In the genomic region with DNA sequence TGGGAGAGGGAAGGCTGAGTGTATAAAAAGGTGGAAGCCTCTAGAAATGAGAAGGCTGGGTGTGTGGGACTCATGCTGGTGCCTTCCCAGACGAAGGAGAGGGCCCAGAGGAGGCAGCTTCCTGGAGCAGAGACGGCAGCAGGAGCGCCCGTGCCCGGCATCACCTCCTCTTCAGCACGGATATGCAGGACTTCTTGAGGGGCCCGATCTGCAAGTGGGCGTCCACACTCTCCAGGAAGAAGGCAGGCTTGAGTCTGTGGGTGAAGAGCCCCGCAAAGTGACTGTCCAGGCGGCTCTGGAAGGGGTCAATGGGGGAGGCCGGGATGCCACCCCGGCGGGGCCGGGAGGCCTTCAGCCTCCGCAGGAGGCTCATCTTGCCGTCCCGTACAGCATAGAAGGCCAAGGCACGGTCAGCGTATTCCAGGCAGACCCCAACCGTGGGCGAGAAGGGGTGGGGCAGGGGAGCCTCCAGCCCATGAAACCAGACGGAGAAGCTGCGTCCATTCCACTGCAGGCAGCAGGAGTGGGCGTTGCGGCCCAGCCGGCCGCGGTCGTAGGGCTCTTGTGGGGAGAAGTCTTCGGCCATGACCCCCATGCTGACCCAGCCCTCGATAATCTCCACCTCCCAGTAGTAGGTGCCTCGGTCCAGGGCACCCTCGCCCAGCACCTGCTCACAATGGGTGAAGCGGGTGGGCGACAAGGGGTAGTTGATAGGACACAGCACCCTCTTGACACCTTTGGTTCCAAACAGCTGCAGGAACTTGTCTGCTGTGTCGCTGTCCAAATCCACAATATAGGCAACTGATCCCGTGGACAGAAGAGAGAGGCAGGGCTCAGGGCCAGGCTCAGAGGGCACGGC, we compare ENCODE assay signal across 17 cellular contexts. TPM values are rescaled to one million over a fixed set of nuclear protein-coding genes. Genes with fewer than 3 reads are reported as not detected.
DNase-seq lines count a peak whose midpoint lies in the region; ATAC-seq and TF ChIP-seq lines count a peak whose summit lies in the region.
"Had no signal": no experiment of that assay in that cellular context is flagged by ENCODE, and none has a peak within 500 bp of the region (broad histone marks: within the 10 kb centered on the region; RNA-seq: fewer than 3 reads in every experiment).

No MANE protein-coding gene starts in this region.

- H3K9ac ChIP-seq in endodermal cell (ENCODE audit: extremely low read depth, low read length, poor library complexity, severe bottlenecking): no peak overlapping the region

- peak overlapping the region; percentile 85; the same call in 1 of the 2 replicates for H3K4me2 ChIP-seq in PC-9

- POLR2A ChIA-PET in PC-9 (lab: Charles Lee; ENCODE audit: unreplicated experiment): interaction anchor here (0.7 to 1.7 kb wide), 2 partner anchors 95 to 976 kb away, joined by 6 to 13 read pairs; no protein-coding TSS in a partner anchor

- CTCF ChIA-PET in PC-9 (lab: Charles Lee): interaction anchor here (0.6 to 0.8 kb wide), 3 partner anchors 19 to 173 kb away, joined by 3 read pairs; partner anchors contain the start of gene WBP2

- TF ChIP-seq CTCF in GM20000 (IDR thresholded peaks at IDR 0.05; ENCODE audit: extremely low read depth, missing control alignments): no peak
- no peak for TF ChIP-seq CTCF in PC-9 (conservative IDR thresholded peaks at IDR 0.05)
- no peak for TF ChIP-seq CTCF in endodermal cell (conservative IDR thresholded peaks at IDR 0.05)
- TF ChIP-seq CTCF in stomach (IDR thresholded peaks at IDR 0.05): no peak

- H4K20me1 ChIP-seq in PC-9 (ENCODE audit: insufficient read depth): no peaks in the 10 kb centered on the region

- H3K27ac Mint-ChIP-seq in endodermal cell: no peak overlapping the region
- H3K27ac Mint-ChIP-seq: progenitor cell of endocrine pancreas, WTC11 had no signal

- H3K36me3 ChIP-seq in PC-9 (ENCODE audit: low read depth) (no peaks in the 10 kb centered on the region), endodermal cell (ENCODE audit: control insufficient read depth, insufficient read depth, low read length) (no peaks in the 10 kb centered on the region), stomach (peaks cover 8 to 23% (median 18%) of the 10 kb centered on the region in 4 donors)

- peaks cover 49% of the 10 kb centered on the region for H3K4me1 ChIP-seq in PC-9 (replicated peaks; ENCODE audit: insufficient read depth)
- peaks cover 3% of the 10 kb centered on the region for H3K4me1 ChIP-seq in endodermal cell (ENCODE audit: control insufficient read depth, insufficient read depth, low read length)
- H3K4me1 ChIP-seq in stomach: peaks cover 51 to 89% (median 80%) of the 10 kb centered on the region in 4 donors

- H3K4me3 ChIP-seq in PC-9: no peak overlapping the region
- no peak overlapping the region for H3K4me3 ChIP-seq in endodermal cell (ENCODE audit: low read length)
- no peak overlapping the region for H3K4me3 ChIP-seq in stomach
- H3K4me3 ChIP-seq: SJSA1 had no signal

- DNase-seq in GM20000 (ENCODE audit: low spot score) (peak; percentile 5), PC-9 (no peak), endodermal cell (peak; percentile 58), stomach (no peak), Kasumi-1 (lab: John Stamatoyannopoulos, UW) (no peak), SHP77 treated with DMSO at 0.1 percent for 48 hours (lab: John Stamatoyannopoulos, UW) (no peak)
- DNase-seq: activated T-cell treated with anti-CD3 and anti-CD28 coated beads, Interleukin-2, amount 50 U/mL, for 48 hours; Caco-2; NCI-H1105; NCI-H510A treated with DMSO at 0.1 percent for 48 hours; stimulated activated CD4-positive, alpha-beta T cell treated with anti-CD3 and anti-CD28 coated beads, Interleukin-4, amount 100 ng/mL, for 1 hour; stimulated activated naive CD8-positive, alpha-beta T cell treated with anti-CD3 and anti-CD28 coated beads, Interleukin-15, Interleukin-2, amounts not matched to agents 100 U/mL and 50 U/mL, for 24 hours had no signal

- no peak for TF ChIP-seq POLR2A in stomach (IDR thresholded peaks at IDR 0.05)

- WGBS in endodermal cell (ENCODE audit: insufficient coverage in 1 of 2, insufficient read length in 1 of 2), 2 experiments: 90 to 93% methylated on average over 19 to 37 of the region's 38 CpGs
- WGBS in stomach, 5 donors: 89 to 95% (median 92%) methylated on average over 22 to 38 of the region's 38 CpGs

- H3K4me3 Mint-ChIP-seq in endodermal cell: no peak overlapping the region
- H3K4me3 Mint-ChIP-seq: WTC11 had no signal

- H3K4me1 Mint-ChIP-seq in endodermal cell: peaks cover 17% of the 10 kb centered on the region

- H3K27me3 Mint-ChIP-seq in endodermal cell (ENCODE audit: insufficient read depth): peaks cover 28% of the 10 kb centered on the region

- no peaks in the 10 kb centered on the region for H3K27me3 ChIP-seq in PC-9 (ENCODE audit: insufficient read depth, low read depth)
- H3K27me3 ChIP-seq in endodermal cell (ENCODE audit: control insufficient read depth, insufficient read depth, low read length, poor library complexity, severe bottlenecking): peaks cover 32% of the 10 kb centered on the region
- H3K27me3 ChIP-seq in stomach: peaks cover 0 to 14% (median 0%) of the 10 kb centered on the region in 3 donors
- H3K27me3 ChIP-seq: SJSA1 had no signal

- H3K9me2 ChIP-seq in PC-9 (ENCODE audit: insufficient read depth): no peaks in the 10 kb centered on the region

- H2AFZ ChIP-seq in PC-9: no peak overlapping the region

- H3K9me3 ChIP-seq in PC-9 (ENCODE audit: insufficient read depth, low read depth) (no peaks in the 10 kb centered on the region), endodermal cell (ENCODE audit: control insufficient read depth, low read length) (no peaks in the 10 kb centered on the region), stomach (no peaks in the 10 kb centered on the region)
- H3K9me3 ChIP-seq: Caco-2 had no signal

- intact Hi-C loops in PC-9 (cut with micrococcal nuclease; ENCODE audit: unreplicated experiment): no loop called here
- intact Hi-C loops in stomach (cut with DNase I; ENCODE audit: low total_unique reads): no loop called here

- no peaks in the 10 kb centered on the region for H3K9me3 Mint-ChIP-seq in endodermal cell
- H3K9me3 Mint-ChIP-seq: brain, WTC11 had no signal

- H3K36me3 Mint-ChIP-seq in endodermal cell (ENCODE audit: low read depth): no peaks in the 10 kb centered on the region
- H3K36me3 Mint-ChIP-seq: brain, WTC11 had no signal

- 0 out of 2 replicates have a peak, but pooled peaks cover 3% of the 10 kb centered on the region for H3K79me2 ChIP-seq in PC-9 (ENCODE audit: low read depth)

- H3F3A ChIP-seq in PC-9 (ENCODE audit: insufficient read depth, low read depth): peaks cover 53% of the 10 kb centered on the region

- H3K27ac ChIP-seq in PC-9 (no peak overlapping the region), endodermal cell (ENCODE audit: low read depth, low read length) (no peak overlapping the region), stomach (peak overlapping the region; percentile 91 to 96 (median 93))
- H3K27ac ChIP-seq: SJSA1 had no signal

- ATAC-seq in HG03135 (IDR thresholded peaks at IDR 0.05; ENCODE audit: unreplicated experiment): no peak
- ATAC-seq: stimulated activated naive CD8-positive, alpha-beta T cell treated with anti-CD3 and anti-CD28 coated beads, Interleukin-15, Interleukin-2, amounts not matched to agents 100 U/mL and 50 U/mL, for 24 hours; WTC11 had no signal

- TSS peak; percentile 8 for BruUV-seq in PC-9 (replicated peaks; lab: Mats Ljungman, UMichigan)

- no peak for TF ChIP-seq EP300 in stomach (IDR thresholded peaks at IDR 0.05)

RNA-seq across cellular contexts. Expression of gene TRIM47, which starts 3.8 kb away (rescaled TPM):
- total RNA-seq in PC-9 (2021) (46.1 and 48.3 TPM in 2 replicates), endodermal cell (1 to 10 TPM; 1.6 to 2.7 TPM), stomach (10 to 100 TPM in 4 of 5 donors, 1 to 10 TPM in 1; 3.5 to 40.4 (median 11.9) TPM)
- 1.4 TPM for polyA plus RNA-seq in endodermal cell (2013, experiment 1 of 2)
- polyA plus RNA-seq in endodermal cell (2013, experiment 2 of 2): 0.62 TPM
- polyA plus RNA-seq in stomach: 10 to 100 TPM; 24.2 to 34.7 (median 28.4) TPM

RNA-seq across cellular contexts. Expression of gene WBP2, which starts 19.4 kb away (rescaled TPM):
- total RNA-seq in PC-9 (2021) (114 and 159 TPM in 2 replicates), endodermal cell (10 to 100 TPM; 74.3 to 82.7 TPM), stomach (100 to 1,000 TPM in 1 of 5 donors, 10 to 100 TPM in 4; 28.6 to 122 (median 46.1) TPM)
- polyA plus RNA-seq in endodermal cell (2013, experiment 1 of 2): 89.2 TPM
- polyA plus RNA-seq in endodermal cell (2013, experiment 2 of 2): 87.4 TPM
- 100 to 1,000 TPM in 1 of 3 donors, 10 to 100 TPM in 2; 87.3 to 104 (median 98.6) TPM for polyA plus RNA-seq in stomach

RNA-seq across cellular contexts. Expression of gene TRIM65, which starts 22.2 kb away (rescaled TPM):
- total RNA-seq in PC-9 (2021) (21.1 and 27.1 TPM in 2 replicates), endodermal cell (10 to 100 TPM; 27.4 to 35.3 TPM), stomach (10 to 100 TPM in 3 of 5 donors, 1 to 10 TPM in 1, not detected in 1; 9.2 to 26.6 (median 16.9) TPM)
- polyA plus RNA-seq in endodermal cell (2013, experiment 1 of 2): 21.3 TPM
- 20.3 TPM for polyA plus RNA-seq in endodermal cell (2013, experiment 2 of 2)
- polyA plus RNA-seq in stomach: 10 to 100 TPM in 1 of 3 donors, 1 to 10 TPM in 2; 8.1 to 10.6 (median 9.5) TPM

RNA-seq across cellular contexts. Expression of gene MRPL38, which starts 30.1 kb away (rescaled TPM):
- total RNA-seq in PC-9 (2021): 127 and 136 TPM in 2 replicates
- 100 to 1,000 TPM; 103 to 118 TPM for total RNA-seq in endodermal cell
- 67.6 TPM for polyA plus RNA-seq in endodermal cell (2013, experiment 1 of 2)
- 60.8 TPM for polyA plus RNA-seq in endodermal cell (2013, experiment 2 of 2)
- total RNA-seq in stomach: 100 to 1,000 TPM in 1 of 5 donors, 10 to 100 TPM in 3, 1 to 10 TPM in 1; 9.3 to 244 (median 29.9) TPM
- polyA plus RNA-seq in stomach: 10 to 100 TPM; 54.2 to 89.2 (median 73.9) TPM

RNA-seq across cellular contexts. Expression of gene UNC13D, which starts 30.3 kb away (rescaled TPM):
- total RNA-seq in PC-9 (2021): 94.4 and 108 TPM in 2 replicates
- 1 to 10 TPM; 6.3 to 6.4 TPM for total RNA-seq in endodermal cell
- 1.1 TPM for polyA plus RNA-seq in endodermal cell (2013, experiment 1 of 2)
- 2.6 TPM for polyA plus RNA-seq in endodermal cell (2013, experiment 2 of 2)
- total RNA-seq in stomach: 10 to 100 TPM in 4 of 5 donors, 1 to 10 TPM in 1; 9.0 to 45.5 (median 25.5) TPM
- 10 to 100 TPM in 2 of 3 donors, 1 to 10 TPM in 1; 6.4 to 18.5 (median 17.9) TPM for polyA plus RNA-seq in stomach
- total RNA-seq: SJSA1 had no signal

Comparison
In these comparisons a context has a peak if more than half of its experiments do, and no peak if none do; other contexts are left out.
1. DNase-seq: peak in GM20000 (single experiment) and endodermal cell (single experiment); none in PC-9 (0 of 2), stomach (single experiment), Kasumi-1 (0 of 2) and SHP77 treated with DMSO at 0.1 percent for 48 hours (single experiment).
2. H3K27ac ChIP-seq: peak in stomach (5 of 5); none in PC-9 (single experiment) and endodermal cell (single experiment).